8 cellular contexts compared by ENCODE assay signal in genomic region chr22:20320659-20321551, GRCh38. TPM values are rescaled to one million over a fixed set of nuclear protein-coding genes. Genes with fewer than 3 reads are reported as not detected.
DNase-seq lines count a peak whose midpoint lies in the region; ATAC-seq, FAIRE-seq and TF ChIP-seq lines count a peak whose summit lies in the region.
"Not testable (repeated sequence)": the region's sequence is repeated elsewhere in the genome, so short reads cannot be mapped to it uniquely, and the experiment has no call there.

No MANE protein-coding gene starts in this region.

- H3K36me3 Mint-ChIP-seq in CD4-positive, alpha-beta T cell (ENCODE audit: low read depth): peaks cover 12% of the 10 kb centered on the region
- H3K36me3 Mint-ChIP-seq in activated naive CD8-positive, alpha-beta T cell treated with anti-CD3 and anti-CD28 coated beads for 36 hours: not testable (repeated sequence)

- peak overlapping the region; percentile 95 for H2AFZ ChIP-seq in endothelial cell of umbilical vein (ENCODE audit: low read depth, low read length)
- H2AFZ ChIP-seq in keratinocyte (ENCODE audit: control insufficient read depth, low read length): not testable (repeated sequence)

- not testable (repeated sequence) for TF ChIP-seq CTCF in CD4-positive, alpha-beta T cell (IDR thresholded peaks at IDR 0.05); endothelial cell of umbilical vein (IDR thresholded peaks at IDR 0.05; ENCODE audit: extremely low read depth in 1 of 2, insufficient read depth in 1 of 2, low read depth in 1 of 2, low read length in 2 of 2); keratinocyte (optimal IDR thresholded peaks at IDR 0.05 in 1 of 3, IDR thresholded peaks at IDR 0.05 in 1 of 3, conservative IDR thresholded peaks at IDR 0.05 in 1 of 3; ENCODE audit: extremely low read depth in 1 of 3, insufficient read depth in 2 of 3, low read length in 3 of 3); neutrophil (IDR thresholded peaks at IDR 0.05); thoracic aorta (IDR thresholded peaks at IDR 0.05)

- not testable (repeated sequence) for BruUV-seq in endothelial cell of umbilical vein (replicated peaks; lab: Mats Ljungman, UMichigan)

- H3K27ac ChIP-seq in CD4-positive, alpha-beta T cell (ENCODE audit: low read depth, low read length): peak overlapping the region; percentile 67
- H3K27ac ChIP-seq in SK-N-MC; keratinocyte (ENCODE audit: control insufficient read depth, insufficient read depth, low read length): not testable (repeated sequence)
- peak overlapping the region; percentile 90 for H3K27ac ChIP-seq in endothelial cell of umbilical vein (ENCODE audit: insufficient read depth, low read depth, low read length)
- peak overlapping the region; percentile 68 for H3K27ac ChIP-seq in neutrophil
- peak overlapping the region; percentile 65 to 73 for H3K27ac ChIP-seq in thoracic aorta

- peak overlapping the region; percentile 87 for H3K27ac Mint-ChIP-seq in CD4-positive, alpha-beta T cell
- peak overlapping the region; percentile 78 for H3K27ac Mint-ChIP-seq in activated naive CD8-positive, alpha-beta T cell treated with anti-CD3 and anti-CD28 coated beads for 36 hours

- FAIRE-seq in endothelial cell of umbilical vein (lab: Jason Lieb, UNC); keratinocyte (lab: Jason Lieb, UNC): not testable (repeated sequence)

- ATAC-seq in CD4-positive, alpha-beta T cell (ENCODE audit: poor library complexity); thoracic aorta (ENCODE audit: insufficient number of reproducible peaks, low FRiP score, low read depth): not testable (repeated sequence)
- ATAC-seq in HG03159 (IDR thresholded peaks at IDR 0.05; ENCODE audit: unreplicated experiment): peak; percentile 12

- CTCF ChIA-PET in CD4-positive, alpha-beta T cell (lab: Charles Lee); endothelial cell of umbilical vein (lab: Charles Lee): not testable (repeated sequence)

- H3K4me3 ChIP-seq in SK-N-MC (peak overlapping the region; percentile 97), endothelial cell of umbilical vein (replicated peaks in 1 of 3; ENCODE audit: insufficient read depth in 1 of 3, low read depth in 1 of 3, low read length in 3 of 3) (peak overlapping the region; percentile 70 to 95 (median 72)), keratinocyte (ENCODE audit: control insufficient read depth in 2 of 3, extremely low read depth in 1 of 3, insufficient read depth in 2 of 3, low read depth in 1 of 3, low read length in 3 of 3) (peak overlapping the region; percentile 78 to 97 (median 88)), neutrophil (ENCODE audit: low read depth in 1 of 2, low read length in 1 of 2) (peak overlapping the region; percentile 87 to 98), thoracic aorta (peak overlapping the region; percentile 84)

- DNase-seq in CD4-positive, alpha-beta T cell: peak in 1 of 10 experiments; percentile 34
- not testable (repeated sequence) for DNase-seq in SK-N-MC (ENCODE audit: low read depth, low spot score); activated naive CD8-positive, alpha-beta T cell treated with anti-CD3 and anti-CD28 coated beads for 36 hours; endothelial cell of umbilical vein (ENCODE audit: low read depth, low spot score); keratinocyte (ENCODE audit: low read depth, low spot score); thoracic aorta (ENCODE audit: low spot score)

- H3K4me1 Mint-ChIP-seq in CD4-positive, alpha-beta T cell (ENCODE audit: low read depth): peaks cover 61% of the 10 kb centered on the region
- peaks cover 54% of the 10 kb centered on the region for H3K4me1 Mint-ChIP-seq in activated naive CD8-positive, alpha-beta T cell treated with anti-CD3 and anti-CD28 coated beads for 36 hours

- H4K20me1 ChIP-seq in endothelial cell of umbilical vein (replicated peaks; ENCODE audit: control insufficient read depth, extremely low read depth, insufficient read depth, low read length); keratinocyte (ENCODE audit: control insufficient read depth, extremely low read depth, insufficient read depth, low read length): not testable (repeated sequence)

- H3K27me3 ChIP-seq in CD4-positive, alpha-beta T cell (ENCODE audit: control insufficient read depth, insufficient read depth, low read length); endothelial cell of umbilical vein (ENCODE audit: control insufficient read depth in 2 of 2, insufficient read depth in 2 of 2, low read length in 2 of 2); keratinocyte (ENCODE audit: control insufficient read depth, extremely low read depth, insufficient read depth, low read length); neutrophil; thoracic aorta (replicated peaks; ENCODE audit: insufficient read depth): not testable (repeated sequence)

- POLR2A ChIA-PET in CD4-positive, alpha-beta T cell (lab: Charles Lee); endothelial cell of umbilical vein (lab: Charles Lee): not testable (repeated sequence)

- not testable (repeated sequence) for H3K27me3 Mint-ChIP-seq in CD4-positive, alpha-beta T cell; activated naive CD8-positive, alpha-beta T cell treated with anti-CD3 and anti-CD28 coated beads for 36 hours

- H3K9me3 Mint-ChIP-seq in CD4-positive, alpha-beta T cell; activated naive CD8-positive, alpha-beta T cell treated with anti-CD3 and anti-CD28 coated beads for 36 hours: not testable (repeated sequence)

- H3K9ac ChIP-seq in SK-N-MC (ENCODE audit: insufficient read length) (peak overlapping the region; percentile 93), endothelial cell of umbilical vein (replicated peaks; ENCODE audit: extremely low read depth, insufficient read depth, low read length) (peak overlapping the region; percentile 92), keratinocyte (ENCODE audit: control insufficient read depth, extremely low read depth, insufficient read depth, low read length) (peak overlapping the region; percentile 73)

- peak overlapping the region; percentile 89 for H3K4me3 Mint-ChIP-seq in CD4-positive, alpha-beta T cell
- H3K4me3 Mint-ChIP-seq in activated naive CD8-positive, alpha-beta T cell treated with anti-CD3 and anti-CD28 coated beads for 36 hours: peak overlapping the region; percentile 87

- not testable (repeated sequence) for H3K36me3 ChIP-seq in SK-N-MC (ENCODE audit: insufficient read depth, low read length); endothelial cell of umbilical vein (ENCODE audit: control insufficient read depth in 2 of 2, extremely low read depth in 1 of 2, insufficient read depth in 2 of 2, low read length in 2 of 2); keratinocyte (ENCODE audit: control insufficient read depth in 2 of 2, extremely low read depth in 1 of 2, insufficient read depth in 2 of 2, low read length in 2 of 2); neutrophil; thoracic aorta

- intact Hi-C loops in CD4-positive, alpha-beta T cell (cut with DNase I, micrococcal nuclease): loop anchor here (2.0 to 5.0 kb wide), 3 partner anchors 22 to 74 kb away; partner anchors contain the start of gene ZNF74 (in 2 of the 2)
- intact Hi-C loops in endothelial cell of umbilical vein (cut with micrococcal nuclease): loop anchor here (1.0 to 10.0 kb wide), 2 partner anchors 22 to 174 kb away; partner anchors contain the start of gene KLHL22

- H3K79me2 ChIP-seq in endothelial cell of umbilical vein (ENCODE audit: control insufficient read depth, insufficient read depth, low read length); keratinocyte (ENCODE audit: control insufficient read depth, insufficient read depth, low read length): not testable (repeated sequence)

- H3K4me1 ChIP-seq in endothelial cell of umbilical vein (ENCODE audit: control insufficient read depth, extremely low read depth, insufficient read depth, low read length) (peaks cover 10% of the 10 kb centered on the region), keratinocyte (ENCODE audit: control insufficient read depth, extremely low read depth, insufficient read depth, low read length) (peaks cover 20% of the 10 kb centered on the region), neutrophil (ENCODE audit: control insufficient read depth in 1 of 2, insufficient read depth in 1 of 2, low read depth in 1 of 2, low read length in 1 of 2) (peaks cover 17 to 18% of the 10 kb centered on the region in 2 experiments), thoracic aorta (ENCODE audit: control insufficient read depth in 1 of 2, low read depth in 2 of 2) (peaks cover 20 to 37% of the 10 kb centered on the region in 2 donors)

- H3K4me2 ChIP-seq in endothelial cell of umbilical vein (ENCODE audit: insufficient read depth, low read length) (peak overlapping the region; percentile 68), keratinocyte (ENCODE audit: control insufficient read depth, extremely low read depth, insufficient read depth, low read depth, low read length) (peak overlapping the region; percentile 81)

- not testable (repeated sequence) for TF ChIP-seq POLR2A in endothelial cell of umbilical vein (IDR thresholded peaks at IDR 0.05; ENCODE audit: low read depth, low read length)

- not testable (repeated sequence) for H3K9me1 ChIP-seq in endothelial cell of umbilical vein (replicated peaks; ENCODE audit: control insufficient read depth, extremely low read depth, insufficient read depth, low read length); keratinocyte (ENCODE audit: control insufficient read depth, extremely low read depth, insufficient read depth, low read length)

- dilution Hi-C loops in endothelial cell of umbilical vein (cut with MboI; ENCODE audit: extremely low pct_ligation_motif_present, low sequenced_read_pairs); keratinocyte (cut with MboI; ENCODE audit: extremely low pct_ligation_motif_present, low sequenced_read_pairs): not testable (repeated sequence)

- not testable (repeated sequence) for H3K9me3 ChIP-seq in CD4-positive, alpha-beta T cell (ENCODE audit: control insufficient read depth, low read length); SK-N-MC (ENCODE audit: low read depth, low read length); endothelial cell of umbilical vein (replicated peaks; ENCODE audit: control insufficient read depth, insufficient read depth, low read length); keratinocyte (ENCODE audit: control insufficient read depth, low read depth, low read length); neutrophil; thoracic aorta

RNA-seq across cellular contexts. Expression of gene DGCR6L, which starts 1.0 kb away (rescaled TPM):
- total RNA-seq in CD4-positive, alpha-beta T cell: 10 to 100 TPM; 29.1 to 31.2 TPM
- total RNA-seq in activated naive CD8-positive, alpha-beta T cell treated with anti-CD3 and anti-CD28 coated beads for 36 hours: 10 to 100 TPM; 35.1 to 38.2 TPM
- total RNA-seq in endothelial cell of umbilical vein (34.3 and 38.0 TPM in 2 replicates), thoracic aorta (10 to 100 TPM; 28.8 to 69.3 TPM)
- polyA plus RNA-seq in endothelial cell of umbilical vein (67.5 and 82.9 TPM in 2 replicates), keratinocyte (19.2 to 38.3 TPM (median 25.2 TPM) in 3 replicates)
- polyA plus RNA-seq in endothelial cell of umbilical vein (2011; cell fraction: cytosol; rRNA removed): 43.7 and 64.1 TPM in 2 replicates
- polyA plus RNA-seq in endothelial cell of umbilical vein (2011; cell fraction: nucleus; rRNA removed): 18.3 and 22.7 TPM in 2 replicates
- polyA plus RNA-seq in endothelial cell of umbilical vein (2012): 29.3 and 33.4 TPM in 2 replicates
- polyA minus RNA-seq in endothelial cell of umbilical vein (13.9 and 17.5 TPM in 2 replicates), keratinocyte (8.7 to 18.4 TPM (median 15.3 TPM) in 3 replicates)
- 14.0 TPM for polyA minus RNA-seq in endothelial cell of umbilical vein (2011; cell fraction: cytosol; rRNA and poly(A)+ RNA removed)
- 2.5 and 5.2 TPM in 2 replicates for polyA minus RNA-seq in endothelial cell of umbilical vein (2011; cell fraction: nucleus; rRNA and poly(A)+ RNA removed)
- polyA plus RNA-seq in keratinocyte (2011; ENCODE audit: low read depth): 10.6 TPM
- 13.0 and 35.8 TPM in 2 replicates for polyA plus RNA-seq in keratinocyte (2011; cell fraction: cytosol; rRNA removed)
- 7.9 and 8.3 TPM in 2 replicates for polyA plus RNA-seq in keratinocyte (2011; cell fraction: nucleus; rRNA removed)
- polyA plus RNA-seq in keratinocyte (2012; ENCODE audit: low replicate concordance): 15.8 and 30.8 TPM in 2 replicates
- polyA minus RNA-seq in keratinocyte (2011; cell fraction: cytosol; rRNA and poly(A)+ RNA removed): 31.3 TPM
- 3.6 and 6.3 TPM in 2 replicates for polyA minus RNA-seq in keratinocyte (2011; cell fraction: nucleus; rRNA and poly(A)+ RNA removed)

RNA-seq across cellular contexts. Expression of gene RTN4R, which starts 52.8 kb away (rescaled TPM):
- total RNA-seq in CD4-positive, alpha-beta T cell: under 1 TPM; 0.36 to 0.50 TPM
- 1 to 10 TPM; 3.2 to 3.5 TPM for total RNA-seq in activated naive CD8-positive, alpha-beta T cell treated with anti-CD3 and anti-CD28 coated beads for 36 hours
- total RNA-seq in endothelial cell of umbilical vein (1.2 and 1.3 TPM in 2 replicates), thoracic aorta (1 to 10 TPM in 1 of 2 donors, not detected in 1; 7.4 TPM)
- polyA plus RNA-seq in endothelial cell of umbilical vein (2.2 and 3.5 TPM in 2 replicates), keratinocyte (2.5 to 5.6 TPM (median 5.5 TPM) in 3 replicates)
- polyA plus RNA-seq in endothelial cell of umbilical vein (2011; cell fraction: cytosol; rRNA removed): 1.0 and 1.4 TPM in 2 replicates
- polyA plus RNA-seq in endothelial cell of umbilical vein (2011; cell fraction: nucleus; rRNA removed): 0.34 and 0.53 TPM in 2 replicates
- 1.0 and 1.6 TPM in 2 replicates for polyA plus RNA-seq in endothelial cell of umbilical vein (2012)
- polyA minus RNA-seq in endothelial cell of umbilical vein (0.57 and 0.85 TPM in 2 replicates), keratinocyte (2.6 to 4.4 TPM (median 4.4 TPM) in 3 replicates)
- polyA minus RNA-seq in endothelial cell of umbilical vein (2011; cell fraction: cytosol; rRNA and poly(A)+ RNA removed): 6.3 TPM
- polyA minus RNA-seq in endothelial cell of umbilical vein (2011; cell fraction: nucleus; rRNA and poly(A)+ RNA removed): 0.53 TPM in 1 of 2 replicates, not detected in the other
- polyA plus RNA-seq in keratinocyte (2011; ENCODE audit: low read depth): 0.79 TPM
- 2.6 and 8.8 TPM in 2 replicates for polyA plus RNA-seq in keratinocyte (2011; cell fraction: cytosol; rRNA removed)
- 4.8 and 7.4 TPM in 2 replicates for polyA plus RNA-seq in keratinocyte (2011; cell fraction: nucleus; rRNA removed)
- 7.3 and 10.5 TPM in 2 replicates for polyA plus RNA-seq in keratinocyte (2012; ENCODE audit: low replicate concordance)
- polyA minus RNA-seq in keratinocyte (2011; cell fraction: cytosol; rRNA and poly(A)+ RNA removed): 24.7 TPM
- 6.6 and 6.8 TPM in 2 replicates for polyA minus RNA-seq in keratinocyte (2011; cell fraction: nucleus; rRNA and poly(A)+ RNA removed)
